14 cellular contexts compared by ENCODE assay signal in the genomic region with DNA sequence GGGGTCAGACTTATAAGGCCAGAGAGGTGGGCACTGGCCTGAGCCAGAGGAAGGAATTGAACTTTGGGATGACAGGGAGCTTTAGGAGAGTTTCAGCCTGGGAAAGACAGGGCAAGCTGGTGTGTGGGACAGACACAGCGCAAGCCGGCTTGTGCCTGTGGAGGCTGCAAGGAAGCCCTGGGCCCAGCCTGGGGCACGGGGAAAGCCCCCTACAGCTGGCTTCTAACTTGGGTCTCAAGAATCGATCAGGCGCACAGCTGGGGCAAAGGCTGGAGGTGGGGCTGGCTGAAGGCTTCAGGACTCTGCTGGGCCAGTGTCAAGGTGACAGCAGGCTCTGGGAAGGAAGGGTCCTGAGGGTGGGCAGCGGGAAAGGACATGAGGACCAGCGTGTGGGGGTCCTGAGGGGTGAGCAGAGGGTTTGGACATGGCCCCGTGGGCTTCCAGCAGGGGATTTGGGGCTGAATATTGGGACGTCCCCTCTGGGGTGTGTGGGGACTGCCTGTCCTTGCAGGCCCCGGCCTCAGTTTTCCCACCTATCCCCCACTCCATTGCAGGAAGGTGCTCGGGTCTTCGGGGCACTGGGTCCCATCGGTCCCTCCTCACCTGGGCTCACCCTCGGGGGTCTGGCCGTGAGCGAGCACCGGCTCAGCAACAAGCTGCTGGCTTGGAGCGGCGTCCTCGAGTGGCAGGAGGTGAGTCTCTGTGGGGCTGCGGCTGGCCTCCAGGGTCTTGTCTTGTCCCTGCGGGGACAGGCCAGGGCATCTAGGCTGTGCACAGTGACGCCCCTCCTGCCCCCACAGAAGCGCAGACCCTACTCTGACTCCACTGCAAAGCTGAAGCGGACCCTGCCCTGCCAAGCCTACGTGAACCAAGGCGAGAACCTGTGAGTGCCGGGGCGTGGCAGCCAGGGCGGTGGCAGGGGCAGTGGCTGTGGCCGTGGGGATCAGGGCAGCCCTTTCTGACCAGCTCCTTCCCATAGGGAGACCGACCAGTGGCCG. TPM values are rescaled to one million over a fixed set of nuclear protein-coding genes. Genes with fewer than 3 reads are reported as not detected.
DNase-seq lines count a peak whose midpoint lies in the region; ATAC-seq and TF ChIP-seq lines count a peak whose summit lies in the region.
"Had no signal": no experiment of that assay in that cellular context is flagged by ENCODE, and none has a peak within 500 bp of the region (broad histone marks: within the 10 kb centered on the region; RNA-seq: fewer than 3 reads in every experiment).

No MANE protein-coding gene starts in this region.

- peaks cover 21% of the 10 kb centered on the region for H3K4me1 Mint-ChIP-seq in endodermal cell

- CTCF ChIA-PET in SK-N-SH (lab: Yijun Ruan, JAX), result interaction anchor here (0.6 to 4.2 kb wide), 3 partner anchors 10 to 50 kb away, joined by 4 to 20 read pairs (median 4); no protein-coding TSS in a partner anchor

- POLR2A ChIA-PET in SK-N-SH (lab: Yijun Ruan, JAX), result interaction anchor here (1.3 kb wide), 1 partner anchor 11 kb away, joined by 3 read pairs; no protein-coding TSS in a partner anchor

- H3F3A ChIP-seq in SK-N-SH (replicated peaks; ENCODE audit: insufficient read depth) (peaks cover 55% of the 10 kb centered on the region), Loucy (ENCODE audit: low read depth) (0 out of 2 replicates have a peak, but pooled peaks cover 3% of the 10 kb centered on the region)

- H3K36me3 ChIP-seq in SK-N-SH (replicated peaks in 1 of 2; ENCODE audit: control insufficient read depth in 1 of 2, insufficient read depth in 2 of 2, low read length in 1 of 2) (peaks cover 12 to 30% of the 10 kb centered on the region in 2 experiments), Loucy (ENCODE audit: insufficient read depth, low read length) (peaks cover 33% of the 10 kb centered on the region; the same call in 1 of the 2 replicates), endodermal cell (ENCODE audit: control insufficient read depth, insufficient read depth, low read length) (peaks cover 45% of the 10 kb centered on the region)

- TF ChIP-seq RAD21 in SK-N-SH (IDR thresholded peaks at IDR 0.05; ENCODE audit: low read length), result no peak

- H3K4me3 ChIP-seq in SK-N-SH (ENCODE audit: low read depth in 2 of 2, low read length in 1 of 2), result no peak overlapping the region
- H3K4me3 ChIP-seq in Loucy (ENCODE audit: low read length, poor library complexity, severe bottlenecking), result peak overlapping the region; percentile 40
- H3K4me3 ChIP-seq in endodermal cell (ENCODE audit: low read length), result no peak overlapping the region

- H2AFZ ChIP-seq in SK-N-SH (ENCODE audit: low read depth) (no peak overlapping the region), Loucy (ENCODE audit: low read length) (no peak overlapping the region)

- H3K4me1 ChIP-seq in SK-N-SH (ENCODE audit: control insufficient read depth in 1 of 2, insufficient read depth in 2 of 2, low read depth in 1 of 2, low read length in 1 of 2), result peaks cover 13 to 32% of the 10 kb centered on the region in 2 experiments; a peak in 3 of 4 replicates
- H3K4me1 ChIP-seq in Loucy (ENCODE audit: insufficient read depth, low read length, poor library complexity, severe bottlenecking), result peaks cover 18% of the 10 kb centered on the region
- peaks cover 5% of the 10 kb centered on the region for H3K4me1 ChIP-seq in endodermal cell (ENCODE audit: control insufficient read depth, insufficient read depth, low read length)

- H3K27me3 ChIP-seq in SK-N-SH (ENCODE audit: insufficient read depth), result no peaks in the 10 kb centered on the region
- no peaks in the 10 kb centered on the region for H3K27me3 ChIP-seq in Loucy (ENCODE audit: insufficient read depth, low read length, poor library complexity, severe bottlenecking)
- no peaks in the 10 kb centered on the region for H3K27me3 ChIP-seq in endodermal cell (ENCODE audit: control insufficient read depth, insufficient read depth, low read length, poor library complexity, severe bottlenecking)

- WGBS in SK-N-SH (ENCODE audit: low lambda C conversion rate), result 97% methylated on average over 6 of the region's 33 CpGs
- 94 to 100% methylated on average over 9 to 32 of the region's 33 CpGs for WGBS in endodermal cell (ENCODE audit: insufficient coverage in 1 of 2, insufficient read length in 1 of 2), 2 experiments

- peak overlapping the region; percentile 86 for H3K4me3 Mint-ChIP-seq in endodermal cell

- H3K27ac ChIP-seq in SK-N-SH (ENCODE audit: low read depth in 2 of 2, low read length in 1 of 2) (peak overlapping the region in 1 of 2 experiments; percentile 31; a peak in 1 of 4 replicates), endodermal cell (ENCODE audit: low read depth, low read length) (no peak overlapping the region), caudate nucleus (ENCODE audit: low read depth, low read length) (no peak overlapping the region), substantia nigra (ENCODE audit: low read depth, low read length, poor library complexity, severe bottlenecking) (no peak overlapping the region)
- H3K27ac ChIP-seq: epithelial cell of prostate had no signal

- peaks cover 65% of the 10 kb centered on the region for H4K20me1 ChIP-seq in SK-N-SH (ENCODE audit: insufficient read depth)
- H4K20me1 ChIP-seq in Loucy (ENCODE audit: insufficient read depth, low read length, poor library complexity, severe bottlenecking), result peaks cover 50% of the 10 kb centered on the region

- DNase-seq in SK-N-SH, result no peak
- DNase-seq in endodermal cell, result peak; percentile 49
- DNase-seq in posterior vena cava (ENCODE audit: low spot score), result peak; percentile 80
- no peak for DNase-seq in dermis blood vessel endothelial cell
- no peak for DNase-seq in caudate nucleus (lab: John Stamatoyannopoulos, UW)
- no peak for DNase-seq in substantia nigra (lab: John Stamatoyannopoulos, UW)
- DNase-seq: 8988T; anterior cingulate cortex; NCI-H1105; NCI-H526 treated with DMSO at 0.1 percent for 48 hours; stimulated activated naive CD8-positive, alpha-beta T cell treated with anti-CD3 and anti-CD28 coated beads, Interleukin-15, Interleukin-2, amounts not matched to agents 100 U/mL and 50 U/mL, for 24 hours had no signal

- peaks cover 5% of the 10 kb centered on the region for H3K9me3 Mint-ChIP-seq in endodermal cell

- H3K27me3 Mint-ChIP-seq in endodermal cell (ENCODE audit: insufficient read depth), result no peaks in the 10 kb centered on the region

- peaks cover 44% of the 10 kb centered on the region for H3K36me3 Mint-ChIP-seq in endodermal cell (ENCODE audit: low read depth)

- H3K9me2 ChIP-seq in SK-N-SH (no peaks in the 10 kb centered on the region), Loucy (replicated peaks; ENCODE audit: low read depth, low read length) (no peaks in the 10 kb centered on the region)

- H3K9ac ChIP-seq in SK-N-SH (no peak overlapping the region), Loucy (ENCODE audit: low read depth, low read length, poor library complexity, severe bottlenecking) (no peak overlapping the region), endodermal cell (ENCODE audit: extremely low read depth, low read length, poor library complexity, severe bottlenecking) (no peak overlapping the region)

- TF ChIP-seq CTCF in SK-N-SH (IDR thresholded peaks at IDR 0.05) (no peak), Loucy (conservative IDR thresholded peaks at IDR 0.05; ENCODE audit: low read length) (no peak), endodermal cell (conservative IDR thresholded peaks at IDR 0.05) (no peak)

- TF ChIP-seq EP300 in SK-N-SH (IDR thresholded peaks at IDR 0.05; ENCODE audit: borderline replicate concordance in 1 of 2, low read depth in 1 of 2, low read length in 1 of 2), result no peak

- H3K4me2 ChIP-seq in SK-N-SH (peak overlapping the region; percentile 90), Loucy (ENCODE audit: low read depth, low read length, poor library complexity, severe bottlenecking) (peak overlapping the region; percentile 95)

- no peak for ATAC-seq in SK-N-SH treated with all-trans-retinoic acid at 6 μM for 48 hours
- ATAC-seq: stimulated activated naive CD8-positive, alpha-beta T cell treated with anti-CD3 and anti-CD28 coated beads, Interleukin-15, Interleukin-2, amounts not matched to agents 100 U/mL and 50 U/mL, for 24 hours had no signal

- H3K27ac Mint-ChIP-seq in endodermal cell, result no peak overlapping the region

- H3K79me2 ChIP-seq in SK-N-SH (ENCODE audit: insufficient read depth) (peaks cover 49% of the 10 kb centered on the region), Loucy (ENCODE audit: insufficient read depth, low read length) (peaks cover 37% of the 10 kb centered on the region)

- intact Hi-C loops in posterior vena cava (cut with DNase I), result no loop called here

- H3K9me3 ChIP-seq in SK-N-SH, result no peaks in the 10 kb centered on the region
- no peaks in the 10 kb centered on the region for H3K9me3 ChIP-seq in Loucy (ENCODE audit: insufficient read depth, low read depth, low read length)
- peaks cover 3% of the 10 kb centered on the region for H3K9me3 ChIP-seq in endodermal cell (ENCODE audit: control insufficient read depth, low read length)

RNA-seq across cellular contexts. Expression of a gene that starts 3.2 kb away (rescaled TPM):
- polyA plus RNA-seq in SK-N-SH (2012; rRNA removed), result 56.1 and 95.0 TPM in 2 replicates
- polyA plus RNA-seq in SK-N-SH (2012; cell fraction: cytosol; rRNA removed), result 32.2 and 57.7 TPM in 2 replicates
- 272 and 289 TPM in 2 replicates for polyA plus RNA-seq in SK-N-SH (2012; cell fraction: nucleus; rRNA removed)
- total RNA-seq in endodermal cell (100 to 1,000 TPM; 279 to 287 TPM), posterior vena cava (10 to 100 TPM; 78.7 to 95.2 TPM), dermis blood vessel endothelial cell (57.2 and 72.9 TPM in 2 replicates)
- 359 TPM for polyA plus RNA-seq in endodermal cell (2013, experiment 1 of 2)
- polyA plus RNA-seq in endodermal cell (2013, experiment 2 of 2), result 302 TPM

RNA-seq across cellular contexts. Expression of a gene that starts 13.2 kb away (rescaled TPM):
- polyA plus RNA-seq in SK-N-SH (2012; rRNA removed), result 45.5 and 52.0 TPM in 2 replicates
- 8.6 and 13.1 TPM in 2 replicates for polyA plus RNA-seq in SK-N-SH (2012; cell fraction: cytosol; rRNA removed)
- 317 and 404 TPM in 2 replicates for polyA plus RNA-seq in SK-N-SH (2012; cell fraction: nucleus; rRNA removed)
- 100 to 1,000 TPM; 161 to 163 TPM for total RNA-seq in endodermal cell
- 78.3 TPM for polyA plus RNA-seq in endodermal cell (2013, experiment 1 of 2)
- polyA plus RNA-seq in endodermal cell (2013, experiment 2 of 2), result 66.1 TPM
- 10 to 100 TPM; 40.5 to 43.4 TPM for total RNA-seq in posterior vena cava
- 44.3 and 60.4 TPM in 2 replicates for total RNA-seq in dermis blood vessel endothelial cell

RNA-seq across cellular contexts. Expression of a gene that starts 23.0 kb away (rescaled TPM):
- polyA plus RNA-seq in SK-N-SH (2012; rRNA removed), result 56.7 and 63.7 TPM in 2 replicates
- polyA plus RNA-seq in SK-N-SH (2012; cell fraction: cytosol; rRNA removed), result 37.5 and 51.2 TPM in 2 replicates
- 87.9 and 96.3 TPM in 2 replicates for polyA plus RNA-seq in SK-N-SH (2012; cell fraction: nucleus; rRNA removed)
- total RNA-seq in endodermal cell (10 to 100 TPM; 41.3 to 47.0 TPM), posterior vena cava (10 to 100 TPM; 26.5 to 28.9 TPM), dermis blood vessel endothelial cell (9.9 and 13.0 TPM in 2 replicates)
- 29.0 TPM for polyA plus RNA-seq in endodermal cell (2013, experiment 1 of 2)
- 26.6 TPM for polyA plus RNA-seq in endodermal cell (2013, experiment 2 of 2)

RNA-seq across cellular contexts. Expression of a gene that starts 23.4 kb away (rescaled TPM):
- polyA plus RNA-seq in SK-N-SH (2012; rRNA removed), result 27.3 and 28.3 TPM in 2 replicates
- polyA plus RNA-seq in SK-N-SH (2012; cell fraction: cytosol; rRNA removed), result 14.9 and 22.0 TPM in 2 replicates
- polyA plus RNA-seq in SK-N-SH (2012; cell fraction: nucleus; rRNA removed), result 76.2 and 78.9 TPM in 2 replicates
- 10 to 100 TPM; 40.7 to 47.3 TPM for total RNA-seq in endodermal cell
- polyA plus RNA-seq in endodermal cell (2013, experiment 1 of 2), result 35.5 TPM
- 29.4 TPM for polyA plus RNA-seq in endodermal cell (2013, experiment 2 of 2)
- total RNA-seq in posterior vena cava, result 10 to 100 TPM; 28.7 to 36.3 TPM
- total RNA-seq in dermis blood vessel endothelial cell, result 7.5 and 13.8 TPM in 2 replicates

RNA-seq across cellular contexts. Expression of a gene that starts 36.1 kb away (rescaled TPM):
- polyA plus RNA-seq in SK-N-SH (2012; rRNA removed), result 15.7 and 30.2 TPM in 2 replicates
- polyA plus RNA-seq in SK-N-SH (2012; cell fraction: cytosol; rRNA removed), result 20.5 and 25.3 TPM in 2 replicates
- polyA plus RNA-seq in SK-N-SH (2012; cell fraction: nucleus; rRNA removed), result 105 and 119 TPM in 2 replicates
- total RNA-seq in endodermal cell (10 to 100 TPM; 89.1 to 90.0 TPM), posterior vena cava (10 to 100 TPM; 25.6 to 25.9 TPM), dermis blood vessel endothelial cell (13.4 and 34.4 TPM in 2 replicates)
- polyA plus RNA-seq in endodermal cell (2013, experiment 1 of 2), result 83.7 TPM
- polyA plus RNA-seq in endodermal cell (2013, experiment 2 of 2), result 73.4 TPM

Comparison
In these comparisons a context has a peak if more than half of its experiments do, and no peak if none do; other contexts are left out.
1. DNase-seq: peak in endodermal cell (single experiment) and posterior vena cava (single experiment); none in SK-N-SH (single experiment), dermis blood vessel endothelial cell (single experiment), caudate nucleus (0 of 61) and substantia nigra (0 of 49).